Comparison of ENCODE assay signal across 6 cellular contexts in genomic region chr16:30924797-30925645, GRCh38. TPM values are rescaled to one million over a fixed set of nuclear protein-coding genes. Genes with fewer than 3 reads are reported as not detected.
DNase-seq lines count a peak whose midpoint lies in the region; ATAC-seq, FAIRE-seq and TF ChIP-seq lines count a peak whose summit lies in the region.

No MANE protein-coding gene starts in this region.

- H3K36me3 Mint-ChIP-seq in activated naive CD8-positive, alpha-beta T cell treated with anti-CD3 and anti-CD28 coated beads for 36 hours, result peaks cover 4% of the 10 kb centered on the region
- H3K36me3 Mint-ChIP-seq in natural killer cell treated with Interleukin-12 subunit alpha and Interleukin-12 subunit beta and Interleukin-15 and Interleukin-18, amount 100 ng/mL, for 72 hours, result no peaks in the 10 kb centered on the region

- no peaks in the 10 kb centered on the region for H3K27me3 Mint-ChIP-seq in activated naive CD8-positive, alpha-beta T cell treated with anti-CD3 and anti-CD28 coated beads for 36 hours
- H3K27me3 Mint-ChIP-seq in natural killer cell treated with Interleukin-12 subunit alpha and Interleukin-12 subunit beta and Interleukin-15 and Interleukin-18, amount 100 ng/mL, for 72 hours, result no peaks in the 10 kb centered on the region

- peak; percentile 21 for DNase-seq in GM12892 (ENCODE audit: insufficient read length)
- no peak for DNase-seq in activated naive CD8-positive, alpha-beta T cell treated with anti-CD3 and anti-CD28 coated beads for 36 hours
- DNase-seq in natural killer cell treated with Interleukin-12 subunit alpha and Interleukin-12 subunit beta and Interleukin-15 and Interleukin-18, amount 100 ng/mL, for 72 hours (ENCODE audit: low spot score), result no peak
- no peak for DNase-seq in NCI-H2196 (lab: John Stamatoyannopoulos, UW; ENCODE audit: unreplicated experiment)
- DNase-seq in RCC 7860 (ENCODE audit: low spot score), result no peak
- DNase-seq in middle frontal gyrus (ENCODE audit: extremely low spot score, low spot score), result no peak

- H3K9me3 Mint-ChIP-seq in activated naive CD8-positive, alpha-beta T cell treated with anti-CD3 and anti-CD28 coated beads for 36 hours, result no peaks in the 10 kb centered on the region
- H3K9me3 Mint-ChIP-seq in natural killer cell treated with Interleukin-12 subunit alpha and Interleukin-12 subunit beta and Interleukin-15 and Interleukin-18, amount 100 ng/mL, for 72 hours, result no peaks in the 10 kb centered on the region

- H3K4me1 Mint-ChIP-seq in activated naive CD8-positive, alpha-beta T cell treated with anti-CD3 and anti-CD28 coated beads for 36 hours, result peaks cover 18% of the 10 kb centered on the region
- peaks cover 25 to 26% of the 10 kb centered on the region in 2 donors for H3K4me1 Mint-ChIP-seq in natural killer cell treated with Interleukin-12 subunit alpha and Interleukin-12 subunit beta and Interleukin-15 and Interleukin-18, amount 100 ng/mL, for 72 hours (ENCODE audit: low read depth in 2 of 2)

- H3K4me3 Mint-ChIP-seq in activated naive CD8-positive, alpha-beta T cell treated with anti-CD3 and anti-CD28 coated beads for 36 hours, result peak overlapping the region; percentile 83
- peak overlapping the region; percentile 57 for H3K4me3 Mint-ChIP-seq in natural killer cell treated with Interleukin-12 subunit alpha and Interleukin-12 subunit beta and Interleukin-15 and Interleukin-18, amount 100 ng/mL, for 72 hours

- FAIRE-seq in GM12892 (lab: Jason Lieb, UNC) (no peak), RCC 7860 (lab: Jason Lieb, UNC) (no peak)

- TF ChIP-seq POLR2A in GM12892 (IDR thresholded peaks at IDR 0.05; ENCODE audit: low read depth, low read length), result no peak

- H3K27ac Mint-ChIP-seq in activated naive CD8-positive, alpha-beta T cell treated with anti-CD3 and anti-CD28 coated beads for 36 hours, result no peak overlapping the region
- peak overlapping the region in 1 of 2 donors; percentile 72 for H3K27ac Mint-ChIP-seq in natural killer cell treated with Interleukin-12 subunit alpha and Interleukin-12 subunit beta and Interleukin-15 and Interleukin-18, amount 100 ng/mL, for 72 hours

- no peak for ATAC-seq in natural killer cell treated with Interleukin-12 subunit alpha and Interleukin-12 subunit beta and Interleukin-15 and Interleukin-18, amount 100 ng/mL, for 72 hours

RNA-seq across cellular contexts. Expression of gene FBXL19, which starts 1.6 kb away (rescaled TPM):
- polyA plus RNA-seq in GM12892 (2012; ENCODE audit: missing spikeins), result 3.3 TPM
- total RNA-seq in activated naive CD8-positive, alpha-beta T cell treated with anti-CD3 and anti-CD28 coated beads for 36 hours, result 10 to 100 TPM; 24.9 to 27.0 TPM
- total RNA-seq in natural killer cell treated with Interleukin-12 subunit alpha and Interleukin-12 subunit beta and Interleukin-15 and Interleukin-18, amount 100 ng/mL, for 72 hours, result 10 to 100 TPM; 22.8 to 42.0 TPM

RNA-seq across cellular contexts. Expression of gene ORAI3, which starts 23.8 kb away (rescaled TPM):
- polyA plus RNA-seq in GM12892 (2012; ENCODE audit: missing spikeins), result 13.5 TPM
- 1 to 10 TPM; 5.4 to 5.7 TPM for total RNA-seq in activated naive CD8-positive, alpha-beta T cell treated with anti-CD3 and anti-CD28 coated beads for 36 hours
- total RNA-seq in natural killer cell treated with Interleukin-12 subunit alpha and Interleukin-12 subunit beta and Interleukin-15 and Interleukin-18, amount 100 ng/mL, for 72 hours, result 10 to 100 TPM in 1 of 2 donors, 1 to 10 TPM in 1; 7.4 to 16.8 TPM

RNA-seq across cellular contexts. Expression of gene CTF1, which starts 28.6 kb away (rescaled TPM):
- polyA plus RNA-seq in GM12892 (2012; ENCODE audit: missing spikeins), result not detected
- total RNA-seq in activated naive CD8-positive, alpha-beta T cell treated with anti-CD3 and anti-CD28 coated beads for 36 hours, result under 1 TPM; 0.16 to 0.38 TPM
- under 1 TPM; 0.17 to 0.36 TPM for total RNA-seq in natural killer cell treated with Interleukin-12 subunit alpha and Interleukin-12 subunit beta and Interleukin-15 and Interleukin-18, amount 100 ng/mL, for 72 hours

RNA-seq across cellular contexts. Expression of gene BCL7C, which starts 31.1 kb away (rescaled TPM):
- polyA plus RNA-seq in GM12892 (2012; ENCODE audit: missing spikeins), result 8.2 TPM
- total RNA-seq in activated naive CD8-positive, alpha-beta T cell treated with anti-CD3 and anti-CD28 coated beads for 36 hours, result 10 to 100 TPM; 20.8 to 22.0 TPM
- 10 to 100 TPM; 35.3 to 65.0 TPM for total RNA-seq in natural killer cell treated with Interleukin-12 subunit alpha and Interleukin-12 subunit beta and Interleukin-15 and Interleukin-18, amount 100 ng/mL, for 72 hours

RNA-seq across cellular contexts. Expression of gene SETD1A, which starts 32.5 kb away (rescaled TPM):
- polyA plus RNA-seq in GM12892 (2012; ENCODE audit: missing spikeins), result 4.7 TPM
- 10 to 100 TPM; 28.5 to 31.7 TPM for total RNA-seq in activated naive CD8-positive, alpha-beta T cell treated with anti-CD3 and anti-CD28 coated beads for 36 hours
- 10 to 100 TPM; 27.5 to 40.0 TPM for total RNA-seq in natural killer cell treated with Interleukin-12 subunit alpha and Interleukin-12 subunit beta and Interleukin-15 and Interleukin-18, amount 100 ng/mL, for 72 hours
